ENCODE assay signal across 31 cellular contexts in the genomic region with DNA sequence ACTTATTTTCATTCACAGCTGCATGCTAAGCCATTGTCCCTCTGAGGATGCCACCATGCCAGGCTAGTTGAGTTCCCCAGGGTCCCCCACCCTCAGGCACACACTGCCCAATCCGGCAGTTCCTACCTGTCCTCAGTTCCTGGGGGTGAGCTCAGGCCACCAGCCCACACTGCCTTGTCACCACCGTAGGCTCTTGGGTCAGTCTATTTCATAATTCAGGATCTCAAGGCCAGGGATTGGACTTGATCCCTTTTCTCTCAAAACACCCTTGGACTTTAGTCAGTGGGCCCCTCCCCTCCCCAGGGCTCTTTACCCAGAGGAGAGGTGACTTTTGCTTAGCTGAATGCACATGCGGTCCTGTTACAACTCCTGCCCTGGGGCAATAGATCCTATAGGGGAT. TPM values are rescaled to one million over a fixed set of nuclear protein-coding genes. Genes with fewer than 3 reads are reported as not detected.
"Had no signal": no experiment of that assay in that cellular context is flagged by ENCODE, and none has a peak within 500 bp of the region (broad histone marks: within the 10 kb centered on the region; RNA-seq: fewer than 3 reads in every experiment).

No MANE protein-coding gene starts in this region.

- H3K4me1 ChIP-seq: colonic mucosa, esophagus squamous epithelium, gastrocnemius medialis, heart right ventricle, left lung, lower lobe of right lung had no signal

- H3K36me3 ChIP-seq: colonic mucosa, esophagus squamous epithelium, gastrocnemius medialis, heart right ventricle, left lung, lower lobe of right lung had no signal

- H3K27ac ChIP-seq: colonic mucosa, epithelial cell of prostate, esophagus squamous epithelium, gastrocnemius medialis, heart right ventricle, left lung, lower lobe of right lung had no signal

- DNase-seq: colonic mucosa; cortex of kidney; effector CD8-positive, alpha-beta T cell; effector memory CD8-positive, alpha-beta T cell; endodermal cell; erythroblast; esophagus squamous epithelium; foreskin fibroblast; foreskin melanocyte; gastrocnemius medialis; glutamatergic neuron; heart right ventricle; hippocampal formation; left cardiac atrium; left lung; left ventricle myocardium superior; lower lobe of right lung; mesenchymal stem cell; mucosa of descending colon; naive B cell had no signal

- H3K4me3 ChIP-seq: colonic mucosa, esophagus squamous epithelium, gastrocnemius medialis, heart right ventricle, left lung, lower lobe of right lung, mucosa of descending colon had no signal

- H3K36me3 Mint-ChIP-seq: mesothelial cell of epicardium had no signal

- H3K27ac Mint-ChIP-seq: dendritic cell treated with granulocyte-macrophage colony-stimulating factor and Interleukin-4, amounts not matched to agents 40 ng/mL and 50 ng/mL, for 4 days; effector memory CD8-positive, alpha-beta T cell; endodermal cell; mesothelial cell of epicardium; naive B cell had no signal

- ATAC-seq: effector memory CD8-positive, alpha-beta T cell; esophagus mucosa; gastrocnemius medialis; heart right ventricle; left cardiac atrium; left lung; left ventricle myocardium superior; lower lobe of right lung; mucosa of descending colon had no signal

- H3K9me3 ChIP-seq: colonic mucosa, gastrocnemius medialis had no signal

- H3K4me1 Mint-ChIP-seq: mesothelial cell of epicardium had no signal

- H3K27me3 Mint-ChIP-seq: dendritic cell treated with granulocyte-macrophage colony-stimulating factor and Interleukin-4, amounts not matched to agents 40 ng/mL and 50 ng/mL, for 4 days; naive B cell had no signal

- H3K4me3 Mint-ChIP-seq: dendritic cell treated with granulocyte-macrophage colony-stimulating factor and Interleukin-4, amounts not matched to agents 40 ng/mL and 50 ng/mL, for 4 days; effector memory CD8-positive, alpha-beta T cell; endodermal cell; mesothelial cell of epicardium; naive B cell had no signal

- H3K27me3 ChIP-seq: colonic mucosa, esophagus squamous epithelium, gastrocnemius medialis, heart right ventricle, left lung had no signal

RNA-seq across cellular contexts. Expression of gene MC2R, which starts 18.7 kb away (rescaled TPM):
- total RNA-seq: colonic mucosa, dermis microvascular lymphatic vessel endothelial cell, endodermal cell, esophagus mucosa, esophagus squamous epithelium, gastrocnemius medialis, glomerular endothelial cell, heart right ventricle, kidney epithelial cell, left cardiac atrium, left lung, left ventricle myocardium superior, lower leg skin, lower lobe of right lung, lung microvascular endothelial cell, mesenteric fat pad, mesothelial cell of epicardium, mucosa of descending colon, myocyte had no signal
